8 cellular contexts compared by ENCODE assay signal in the genomic region with DNA sequence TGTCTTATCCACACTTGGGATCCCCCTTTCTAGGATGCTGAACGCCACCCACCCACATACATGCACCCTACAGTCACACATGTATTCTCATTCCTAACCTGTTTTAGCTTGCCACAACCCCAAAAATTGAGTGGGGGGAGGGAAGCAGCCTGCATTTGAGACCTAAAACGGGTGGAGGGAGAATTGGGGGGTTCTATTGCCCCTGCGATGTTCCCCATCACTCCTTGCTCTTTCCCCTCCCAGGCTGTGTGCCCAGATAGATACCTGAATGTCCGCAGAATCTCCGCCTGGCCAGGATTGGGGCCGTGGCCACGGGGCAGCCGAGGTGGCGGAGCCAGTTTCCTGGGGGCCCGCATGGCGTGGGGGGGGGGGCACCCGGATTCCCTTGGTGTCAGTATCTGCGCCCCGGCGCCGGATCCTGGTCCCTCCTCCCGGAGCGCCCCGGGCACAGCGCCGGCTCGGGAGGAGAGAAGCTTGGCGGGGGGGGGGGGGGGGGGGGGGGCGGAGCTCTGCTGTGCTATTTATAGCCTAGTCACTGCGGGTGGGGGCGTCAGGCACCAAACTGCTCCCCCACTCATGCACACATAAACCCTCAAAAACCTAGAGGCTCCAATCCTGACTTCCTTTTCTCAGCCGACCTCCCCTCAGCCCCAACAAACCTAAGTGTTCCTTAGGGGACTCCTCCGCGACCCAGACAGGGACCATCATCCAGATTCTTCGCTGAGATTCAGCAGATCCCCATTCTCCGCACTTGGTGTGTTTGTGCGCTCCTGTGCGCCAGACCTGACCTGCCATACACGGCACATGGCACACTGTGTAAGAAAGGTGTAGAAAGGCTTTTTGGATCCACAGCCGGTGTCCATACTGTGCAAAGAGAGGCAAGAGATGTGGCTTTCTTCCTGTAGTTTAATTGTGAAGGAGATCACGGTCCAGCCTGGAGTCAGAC. TPM values are rescaled to one million over a fixed set of nuclear protein-coding genes. Genes with fewer than 3 reads are reported as not detected.
DNase-seq lines count a peak whose midpoint lies in the region; ATAC-seq and TF ChIP-seq lines count a peak whose summit lies in the region.

No MANE protein-coding gene starts in this region.

- TF ChIP-seq CTCF in WI38 (IDR thresholded peaks at IDR 0.05; ENCODE audit: low read depth, low read length) (no peak), thoracic aorta (IDR thresholded peaks at IDR 0.05) (no peak)

- peaks cover 29 to 54% of the 10 kb centered on the region in 2 donors for H3K4me1 ChIP-seq in mucosa of rectum (ENCODE audit: control insufficient read depth in 2 of 2, insufficient read depth in 2 of 2, low read length in 2 of 2)
- peaks cover 23 to 45% of the 10 kb centered on the region in 2 donors for H3K4me1 ChIP-seq in thoracic aorta (ENCODE audit: control insufficient read depth in 1 of 2, low read depth in 2 of 2)

- H3K27me3 ChIP-seq in mucosa of rectum (ENCODE audit: control insufficient read depth in 2 of 2, insufficient read depth in 2 of 2, low read length in 2 of 2) (peaks cover 14 to 34% of the 10 kb centered on the region in 2 donors), thoracic aorta (replicated peaks; ENCODE audit: insufficient read depth) (no peaks in the 10 kb centered on the region)

- DNase-seq in Right ventricle myocardium inferior (ENCODE audit: missing footprints) = peak; percentile 77
- no peak for DNase-seq in cardiac septum (ENCODE audit: low spot score)
- DNase-seq in effector CD8-positive, alpha-beta T cell (lab: John Stamatoyannopoulos, UW) = peak; percentile 31
- no peak for DNase-seq in thoracic aorta (ENCODE audit: low spot score)

- H3K4me3 ChIP-seq in WI38 (ENCODE audit: low read depth, low read length) (peak overlapping the region; percentile 67), mucosa of rectum (ENCODE audit: low read length in 2 of 2) (peak overlapping the region; percentile 77 to 78), thoracic aorta (peak overlapping the region; percentile 92)

- H3K27ac ChIP-seq in mucosa of rectum (ENCODE audit: low read depth in 2 of 2, low read length in 2 of 2) (peak overlapping the region; percentile 34 to 39), thoracic aorta (peak overlapping the region; percentile 88 to 93)

- intact Hi-C loops in Right ventricle myocardium inferior (cut with DNase I) = loop anchor here (5.0 kb wide), 2 partner anchors 45 to 115 kb away; a partner anchor contains a TSS
- intact Hi-C loops in cardiac septum (cut with DNase I) = loop anchor here (5.0 kb wide), 1 partner anchor 35 kb away; a partner anchor contains a TSS

- H3K9me3 ChIP-seq in mucosa of rectum (ENCODE audit: control insufficient read depth in 2 of 2, low read length in 2 of 2) = no peaks in the 10 kb centered on the region
- no peaks in the 10 kb centered on the region for H3K9me3 ChIP-seq in thoracic aorta

- H3K36me3 ChIP-seq in mucosa of rectum (ENCODE audit: control insufficient read depth in 2 of 2, insufficient read depth in 2 of 2, low read length in 2 of 2) = no peaks in the 10 kb centered on the region
- H3K36me3 ChIP-seq in thoracic aorta = no peaks in the 10 kb centered on the region

- H3K9ac ChIP-seq in mucosa of rectum (ENCODE audit: low read depth in 1 of 2, low read length in 2 of 2) = peak overlapping the region; percentile 35 to 64

- ATAC-seq in Right ventricle myocardium inferior (no peak), thoracic aorta (ENCODE audit: insufficient number of reproducible peaks, low FRiP score, low read depth) (no peak), GM21825 (IDR thresholded peaks at IDR 0.05; ENCODE audit: unreplicated experiment) (no peak), esophagus mucosa (no peak)

RNA-seq across cellular contexts. Expression of a gene that starts 1.9 kb away (rescaled TPM):
- total RNA-seq in Right ventricle myocardium inferior (0.62 TPM), cardiac septum (2.9 TPM), thoracic aorta (1 to 10 TPM; 1.1 TPM), esophagus mucosa (0.12 TPM)

RNA-seq across cellular contexts. Expression of a gene that starts 2.1 kb away (rescaled TPM):
- 49.1 TPM for total RNA-seq in Right ventricle myocardium inferior
- total RNA-seq in cardiac septum = 36.8 TPM
- 10 to 100 TPM; 16.9 TPM for total RNA-seq in thoracic aorta
- total RNA-seq in esophagus mucosa = 6.1 TPM

RNA-seq across cellular contexts. Expression of a gene that starts 4.6 kb away (rescaled TPM):
- total RNA-seq in Right ventricle myocardium inferior (25.8 TPM), cardiac septum (25.6 TPM), thoracic aorta (10 to 100 TPM; 45.4 to 49.5 TPM), esophagus mucosa (4.3 TPM)

RNA-seq across cellular contexts. Expression of a gene that starts 33.9 kb away (rescaled TPM):
- 1,017 TPM for total RNA-seq in Right ventricle myocardium inferior
- 689 TPM for total RNA-seq in cardiac septum
- 100 to 1,000 TPM; 423 to 622 TPM for total RNA-seq in thoracic aorta
- 77.7 TPM for total RNA-seq in esophagus mucosa

RNA-seq across cellular contexts. Expression of a gene that starts 35.1 kb away (rescaled TPM):
- total RNA-seq in Right ventricle myocardium inferior (63.6 TPM), cardiac septum (74.2 TPM), thoracic aorta (100 to 1,000 TPM in 1 of 2 donors, 10 to 100 TPM in 1; 37.8 to 151 TPM), esophagus mucosa (152 TPM)

Comparison
In these comparisons a context has a peak if more than half of its experiments do, and no peak if none do; other contexts are left out.
1. DNase-seq: peak in Right ventricle myocardium inferior (single experiment) and effector CD8-positive, alpha-beta T cell (single experiment); none in cardiac septum (single experiment) and thoracic aorta (single experiment).
2. Peak in every context shown above with its lines, with median percentiles within 50 percentile points of each other: H3K4me3 ChIP-seq.